In genomic region chr22:40856513-40857308, GRCh38 we compare ENCODE assay signal across 8 cellular contexts. TPM values are rescaled to one million over a fixed set of nuclear protein-coding genes. Genes with fewer than 3 reads are reported as not detected.
DNase-seq lines count a peak whose midpoint lies in the region; ATAC-seq and TF ChIP-seq lines count a peak whose summit lies in the region.

ST13 (minus strand) TSS chr22:40856639; CDS start chr22:40856540, 99 bp downstream.
XPNPEP3 (plus strand) TSS chr22:40857148; CDS start chr22:40857182, 34 bp downstream.

- H3K9me3 ChIP-seq in ascending aorta, result no peaks in the 10 kb centered on the region
- H3K9me3 ChIP-seq in right cardiac atrium (ENCODE audit: control insufficient read depth, low read length), result no peaks in the 10 kb centered on the region
- H3K9me3 ChIP-seq in uterus, result no peaks in the 10 kb centered on the region

- TF ChIP-seq POLR2A in uterus (IDR thresholded peaks at IDR 0.05), result peak; percentile 79 to 87

- TF ChIP-seq CTCF in ascending aorta (IDR thresholded peaks at IDR 0.05) (no peak), uterus (IDR thresholded peaks at IDR 0.05) (peak in 3 of 4 experiments; percentile 14 to 39 (median 23))

- peak; percentile 94 for DNase-seq in NCI-H1930 (lab: John Stamatoyannopoulos, UW)
- DNase-seq in T-helper 2 cell treated with Interferon-gamma antibody and Interleukin-4, amounts not matched to agents 5 μg/mL and 100 μg/mL, for 36 hours (ENCODE audit: low spot score), result peak; percentile 96
- peak; percentile 91 to 98 for DNase-seq in ascending aorta (ENCODE audit: low spot score in 2 of 2)
- peak; percentile 98 to 99 (median 99) for DNase-seq in right cardiac atrium
- DNase-seq in pulmonary artery endothelial cell (ENCODE audit: low read depth, low spot score), result peak; percentile 87
- DNase-seq in uterus, result peak; percentile 98

- WGBS in right cardiac atrium, result under 1% methylated on average over 62 of the region's 63 CpGs

- intact Hi-C loops in ascending aorta (cut with DNase I) (loop anchor here (1.0 to 5.0 kb wide), 6 partner anchors 37 to 766 kb away; partner anchors contain the start of genes DESI1, L3MBTL2, RBX1 and SLC25A17), right cardiac atrium (cut with DNase I) (no loop called here), uterus (cut with DNase I; ENCODE audit: low total_unique reads) (no loop called here)

- H3K4me3 ChIP-seq in ascending aorta, result peak within 1 kb of the TSS; percentile 73 to 99
- peak within 1 kb of the TSS; percentile 89 for H3K4me3 ChIP-seq in right cardiac atrium (ENCODE audit: low read length)
- H3K4me3 ChIP-seq in uterus, result peak within 1 kb of the TSS; percentile 85 to 99

- peak within 1 kb of the TSS; percentile 99 for H3K4me3 Mint-ChIP-seq in T-helper 2 cell treated with Interferon-gamma antibody and Interleukin-4, amounts not matched to agents 5 μg/mL and 100 μg/mL, for 36 hours

- H3K36me3 ChIP-seq in ascending aorta (peaks cover 0 to 5% of the 10 kb centered on the region in 2 donors), uterus (no peaks in the 10 kb centered on the region)

- H3K27me3 ChIP-seq in ascending aorta (no peaks in the 10 kb centered on the region), right cardiac atrium (ENCODE audit: control insufficient read depth, insufficient read depth) (no peaks in the 10 kb centered on the region), uterus (no peaks in the 10 kb centered on the region)

- no peaks in the 10 kb centered on the region for H3K27me3 Mint-ChIP-seq in T-helper 2 cell treated with Interferon-gamma antibody and Interleukin-4, amounts not matched to agents 5 μg/mL and 100 μg/mL, for 36 hours (ENCODE audit: low read depth)

- H3K36me3 Mint-ChIP-seq in T-helper 2 cell treated with Interferon-gamma antibody and Interleukin-4, amounts not matched to agents 5 μg/mL and 100 μg/mL, for 36 hours (ENCODE audit: low read depth), result peaks cover 16% of the 10 kb centered on the region

- H3K27ac ChIP-seq in ascending aorta (peak within 1 kb of the TSS; percentile 87 to 96), right cardiac atrium (ENCODE audit: low read length) (peak within 1 kb of the TSS; percentile 98), uterus (peak within 1 kb of the TSS; percentile 96 to 99)

- H3K9me3 Mint-ChIP-seq in T-helper 2 cell treated with Interferon-gamma antibody and Interleukin-4, amounts not matched to agents 5 μg/mL and 100 μg/mL, for 36 hours, result no peaks in the 10 kb centered on the region

- H3K27ac Mint-ChIP-seq in T-helper 2 cell treated with Interferon-gamma antibody and Interleukin-4, amounts not matched to agents 5 μg/mL and 100 μg/mL, for 36 hours, result peak within 1 kb of the TSS; percentile 100

- ATAC-seq in GM18502 (IDR thresholded peaks at IDR 0.05; ENCODE audit: poor library complexity, unreplicated experiment), result peak; percentile 82
- ATAC-seq in HG02970 (IDR thresholded peaks at IDR 0.05; ENCODE audit: low FRiP score, unreplicated experiment), result peak; percentile 83
- peak; percentile 99 for ATAC-seq in right cardiac atrium

- peaks cover 42% of the 10 kb centered on the region for H3K4me1 Mint-ChIP-seq in T-helper 2 cell treated with Interferon-gamma antibody and Interleukin-4, amounts not matched to agents 5 μg/mL and 100 μg/mL, for 36 hours (ENCODE audit: low read depth)

- H3K4me1 ChIP-seq in ascending aorta, result peaks cover 10 to 29% of the 10 kb centered on the region in 2 donors
- peaks cover 6% of the 10 kb centered on the region for H3K4me1 ChIP-seq in right cardiac atrium (ENCODE audit: control insufficient read depth, insufficient read depth, low read length)
- H3K4me1 ChIP-seq in uterus, result no peaks in the 10 kb centered on the region

RNA-seq across cellular contexts. Expression of gene ST13, which starts in this region (rescaled TPM):
- total RNA-seq in ascending aorta (46.0 TPM), right cardiac atrium (100 to 1,000 TPM; 178 to 223 (median 202) TPM), pulmonary artery endothelial cell (221 and 287 TPM in 2 replicates), uterus (100 to 1,000 TPM; 139 to 285 (median 189) TPM)
- polyA plus RNA-seq in right cardiac atrium, result 71.1 TPM

RNA-seq across cellular contexts. Expression of gene XPNPEP3, which starts in this region (rescaled TPM):
- total RNA-seq in ascending aorta (1.1 TPM), right cardiac atrium (10 to 100 TPM; 17.3 to 25.6 (median 22.2) TPM), pulmonary artery endothelial cell (7.3 and 9.2 TPM in 2 replicates), uterus (10 to 100 TPM in 2 of 4 donors, 1 to 10 TPM in 2; 1.5 to 25.6 (median 8.0) TPM)
- 7.1 TPM for polyA plus RNA-seq in right cardiac atrium

Comparison
In these comparisons a context has a peak if more than half of its experiments do, and no peak if none do; other contexts are left out.
1. Peak in every context shown above with its lines: DNase-seq, ATAC-seq, H3K4me3 ChIP-seq and H3K27ac ChIP-seq.
2. CTCF ChIP-seq: peak in uterus (3 of 4); none in ascending aorta (0 of 3).